1 cellular context compared by ENCODE assay signal in genomic region chr19:15379083-15379995, GRCh38.
TF ChIP-seq lines count a peak whose summit lies in the region.

Gene AKAP8, minus strand, starts transcription at chr19:15379787. Its CDS starts 56 bp downstream, at chr19:15379731.

TF ChIP-seq in HepG2, 621 proteins besides CTCF, POLR2A, EP300 and RAD21 (continued from another document):
- TF ChIP-seq ZNF784 (CRISPR knock-in tag; IDR thresholded peaks at IDR 0.05; ENCODE audit: borderline replicate concordance) (no peak), SAP130 (CRISPR knock-in tag; IDR thresholded peaks at IDR 0.05; ENCODE audit: low read depth) (no peak; the same call in 1 of the 2 replicates), MAX (IDR thresholded peaks at IDR 0.05) (peak; percentile 78; the same call in 1 of the 2 replicates), ZNF580 (CRISPR knock-in tag; IDR thresholded peaks at IDR 0.05; ENCODE audit: borderline replicate concordance, low read depth) (no peak), IKZF4 (CRISPR knock-in tag; IDR thresholded peaks at IDR 0.05; ENCODE audit: borderline replicate concordance, low read depth, not compliant biosample characterization) (no peak), MAZ (IDR thresholded peaks at IDR 0.05; ENCODE audit: borderline replicate concordance, low read depth, low read length) (no peak), MAZ (CRISPR knock-in tag; IDR thresholded peaks at IDR 0.05; ENCODE audit: low read depth) (no peak; the same call in 1 of the 2 replicates), ZBTB8A (CRISPR knock-in tag; IDR thresholded peaks at IDR 0.05; ENCODE audit: borderline replicate concordance, low read depth) (no peak)
